In genomic region chr2:45554764-45555163, GRCh38 we compare ENCODE assay signal across 14 cellular contexts. TPM values are rescaled to one million over a fixed set of nuclear protein-coding genes. Genes with fewer than 3 reads are reported as not detected.
DNase-seq lines count a peak whose midpoint lies in the region; ATAC-seq and TF ChIP-seq lines count a peak whose summit lies in the region.
"Had no signal": no experiment of that assay in that cellular context is flagged by ENCODE, and none has a peak within 500 bp of the region (broad histone marks: within the 10 kb centered on the region; RNA-seq: fewer than 3 reads in every experiment).

No MANE protein-coding gene starts in this region.

- peaks cover 13% of the 10 kb centered on the region for H3K4me1 Mint-ChIP-seq in chondrocyte (ENCODE audit: low read depth)

- no peaks in the 10 kb centered on the region for H3K79me2 ChIP-seq in osteoblast (ENCODE audit: insufficient read depth, low read length)

- no peaks in the 10 kb centered on the region for H4K20me1 ChIP-seq in osteoblast (ENCODE audit: insufficient read depth, low read length)

- H3K27me3 Mint-ChIP-seq in chondrocyte (ENCODE audit: low read depth) = no peaks in the 10 kb centered on the region
- H3K27me3 Mint-ChIP-seq: naive thymus-derived CD4-positive, alpha-beta T cell had no signal

- H3K27ac Mint-ChIP-seq in chondrocyte (ENCODE audit: unreplicated experiment) = peak overlapping the region; percentile 89

- intact Hi-C loops in Right ventricle myocardium inferior (cut with DNase I) = no loop called here

- H3K9me3 Mint-ChIP-seq in chondrocyte (ENCODE audit: low read depth) = peaks cover 3% of the 10 kb centered on the region

- H3K27ac ChIP-seq in osteoblast (ENCODE audit: low read depth, low read length) = peak overlapping the region; percentile 81
- H3K27ac ChIP-seq in caudate nucleus (ENCODE audit: low read depth, low read length) = no peak overlapping the region
- H3K27ac ChIP-seq: cardiac muscle cell, sigmoid colon, tibial nerve had no signal

- H3K9me3 ChIP-seq in osteoblast (ENCODE audit: low read depth, low read length) = no peaks in the 10 kb centered on the region
- H3K9me3 ChIP-seq: sigmoid colon, tibial nerve had no signal

- H3K4me2 ChIP-seq in osteoblast (ENCODE audit: insufficient read depth, low read length) = peak overlapping the region; percentile 37

- peak; percentile 73 to 79 for ATAC-seq in activated CD4-positive, CD25-positive, alpha-beta regulatory T cell treated with anti-CD3 and anti-CD28 coated beads, Interleukin-2, amount 50 U/mL, for 24 hours
- ATAC-seq in Right ventricle myocardium inferior = no peak
- ATAC-seq: naive thymus-derived CD4-positive, alpha-beta T cell had no signal

- H3K36me3 Mint-ChIP-seq in chondrocyte (ENCODE audit: low read depth) = peaks cover 7% of the 10 kb centered on the region

- H3K4me3 Mint-ChIP-seq in chondrocyte (ENCODE audit: unreplicated experiment) = no peak overlapping the region

- no peak overlapping the region for H2AFZ ChIP-seq in osteoblast (ENCODE audit: low read length)

- DNase-seq in activated CD4-positive, CD25-positive, alpha-beta regulatory T cell treated with anti-CD3 and anti-CD28 coated beads, Interleukin-2, amount 50 U/mL, for 72 hours = no peak
- peak; percentile 43 for DNase-seq in RPMI8226
- DNase-seq in chondrocyte (ENCODE audit: low spot score) = no peak
- DNase-seq in osteoblast (ENCODE audit: insufficient read length, low spot score, missing footprints) = no peak
- no peak for DNase-seq in caudate nucleus (lab: John Stamatoyannopoulos, UW)
- no peak for DNase-seq in Right ventricle myocardium inferior (ENCODE audit: missing footprints)
- DNase-seq in amygdala (lab: John Stamatoyannopoulos, UW) = no peak
- DNase-seq: Calu3; naive thymus-derived CD4-positive, alpha-beta T cell; NCI-H2227 treated with DMSO at 0.1 percent for 48 hours; sigmoid colon had no signal

- H3K4me3 ChIP-seq in osteoblast (ENCODE audit: insufficient read depth, low read length) = no peak overlapping the region
- H3K4me3 ChIP-seq: cardiac muscle cell, sigmoid colon, tibial nerve had no signal

- TF ChIP-seq CTCF in chondrocyte (IDR thresholded peaks at IDR 0.05) (no peak), osteoblast (IDR thresholded peaks at IDR 0.05; ENCODE audit: extremely low read depth, low read depth, low read length) (no peak)

- peaks cover 12% of the 10 kb centered on the region for H3K4me1 ChIP-seq in osteoblast (ENCODE audit: insufficient read depth, low read length)
- H3K4me1 ChIP-seq: sigmoid colon, tibial nerve had no signal

- H3K27me3 ChIP-seq in osteoblast (ENCODE audit: insufficient read depth, low read length) = no peaks in the 10 kb centered on the region
- H3K27me3 ChIP-seq: cardiac muscle cell, sigmoid colon, tibial nerve had no signal

- no peaks in the 10 kb centered on the region for H3K36me3 ChIP-seq in osteoblast (ENCODE audit: insufficient read depth, low read length)

RNA-seq across cellular contexts. Expression of gene SRBD1, which starts 56.3 kb away (rescaled TPM):
- total RNA-seq in chondrocyte (9.9 to 14.7 TPM (median 11.2 TPM) in 3 replicates), osteoblast (17.4 and 22.1 TPM in 2 replicates), Right ventricle myocardium inferior (7.7 TPM)
